7 cellular contexts compared by ENCODE assay signal in genomic region chr10:44383749-44384600, GRCh38. TPM values are rescaled to one million over a fixed set of nuclear protein-coding genes. Genes with fewer than 3 reads are reported as not detected.
DNase-seq lines count a peak whose midpoint lies in the region; ATAC-seq and TF ChIP-seq lines count a peak whose summit lies in the region.

No MANE protein-coding gene starts in this region.

- peaks cover 17% of the 10 kb centered on the region for H3K36me3 ChIP-seq in HUES6 (ENCODE audit: control insufficient read depth, insufficient read depth, low read length)
- H3K36me3 ChIP-seq in liver (ENCODE audit: control insufficient read depth in 4 of 4, insufficient read depth in 3 of 4, low read depth in 1 of 4, low read length in 3 of 4) = no peaks in the 10 kb centered on the region
- H3K36me3 ChIP-seq in thoracic aorta = no peaks in the 10 kb centered on the region

- H3K27ac Mint-ChIP-seq in stimulated activated naive CD8-positive, alpha-beta T cell treated with anti-CD3 and anti-CD28 coated beads, Interleukin-15, amount 100 ng/mL, for 72 hours = no peak overlapping the region

- H3K9ac ChIP-seq in HUES6 (ENCODE audit: low read length) (peak overlapping the region; percentile 29), liver (ENCODE audit: low read depth in 1 of 2, low read length in 2 of 2) (no peak overlapping the region)

- TF ChIP-seq CTCF in liver (IDR thresholded peaks at IDR 0.05; ENCODE audit: low read depth, low read length, missing input control) (no peak), thoracic aorta (IDR thresholded peaks at IDR 0.05) (no peak)

- ATAC-seq in thoracic aorta (ENCODE audit: insufficient number of reproducible peaks, low FRiP score, low read depth) = no peak
- no peak for ATAC-seq in stimulated activated naive CD8-positive, alpha-beta T cell treated with anti-CD3 and anti-CD28 coated beads, Interleukin-15, amount 100 ng/mL, for 72 hours

- DNase-seq in dedifferentiated amniotic fluid mesenchymal stem cell (ENCODE audit: extremely low spot score) = peak; percentile 19
- DNase-seq in thoracic aorta (ENCODE audit: low spot score) = no peak
- DNase-seq in stimulated activated CD4-positive, alpha-beta T cell treated with anti-CD3 and anti-CD28 coated beads, Interleukin-4, amount 100 ng/mL, for 1 hour = no peak
- no peak for DNase-seq in T1000 (lab: John Stamatoyannopoulos, UW)
- DNase-seq in stimulated activated naive CD8-positive, alpha-beta T cell treated with anti-CD3 and anti-CD28 coated beads, Interleukin-15, amount 100 ng/mL, for 72 hours = no peak

- H3K4me1 ChIP-seq in HUES6 (ENCODE audit: control insufficient read depth, insufficient read depth, low read length) = peaks cover 53% of the 10 kb centered on the region
- H3K4me1 ChIP-seq in liver (ENCODE audit: control insufficient read depth in 4 of 4, insufficient read depth in 4 of 4, low read length in 3 of 4) = peaks cover 3 to 28% (median 14%) of the 10 kb centered on the region in 4 donors
- H3K4me1 ChIP-seq in thoracic aorta (ENCODE audit: control insufficient read depth in 1 of 2, low read depth in 2 of 2) = peaks cover 0 to 35% of the 10 kb centered on the region in 2 donors

- no peaks in the 10 kb centered on the region for H3K9me3 Mint-ChIP-seq in stimulated activated naive CD8-positive, alpha-beta T cell treated with anti-CD3 and anti-CD28 coated beads, Interleukin-15, amount 100 ng/mL, for 72 hours

- H3K27ac ChIP-seq in HUES6 (ENCODE audit: low read depth, low read length) = no peak overlapping the region
- peak overlapping the region; percentile 6 to 52 for H3K27ac ChIP-seq in liver (ENCODE audit: low read depth in 1 of 2, low read length in 2 of 2)
- H3K27ac ChIP-seq in thoracic aorta = peak overlapping the region in 1 of 2 donors; percentile 22

- H3K9me3 ChIP-seq in HUES6 (ENCODE audit: control insufficient read depth, insufficient read depth, low read depth, low read length) (no peaks in the 10 kb centered on the region), liver (ENCODE audit: control insufficient read depth in 4 of 4, low read length in 3 of 4) (no peaks in the 10 kb centered on the region), thoracic aorta (no peaks in the 10 kb centered on the region)

- TF ChIP-seq RAD21 in liver (IDR thresholded peaks at IDR 0.05) = no peak

- H3K4me3 Mint-ChIP-seq in stimulated activated naive CD8-positive, alpha-beta T cell treated with anti-CD3 and anti-CD28 coated beads, Interleukin-15, amount 100 ng/mL, for 72 hours = no peak overlapping the region

- H3K27me3 ChIP-seq in HUES6 (ENCODE audit: control insufficient read depth, insufficient read depth, low read length) = peaks cover 36% of the 10 kb centered on the region
- H3K27me3 ChIP-seq in liver (ENCODE audit: control insufficient read depth in 4 of 4, insufficient read depth in 4 of 4, low read length in 3 of 4) = no peaks in the 10 kb centered on the region
- H3K27me3 ChIP-seq in thoracic aorta (replicated peaks; ENCODE audit: insufficient read depth) = no peaks in the 10 kb centered on the region

- 4% methylated on average over 63 of the region's 63 CpGs for WGBS in liver

- H3K4me3 ChIP-seq in HUES6 (ENCODE audit: low read depth, low read length) = peak overlapping the region; percentile 78
- peak overlapping the region; percentile 25 to 61 (median 47) for H3K4me3 ChIP-seq in liver (ENCODE audit: low read depth in 1 of 3, low read length in 3 of 3)
- H3K4me3 ChIP-seq in thoracic aorta = peak overlapping the region; percentile 79

- H3K4me1 Mint-ChIP-seq in stimulated activated naive CD8-positive, alpha-beta T cell treated with anti-CD3 and anti-CD28 coated beads, Interleukin-15, amount 100 ng/mL, for 72 hours = peaks cover 11% of the 10 kb centered on the region

- H3K27me3 Mint-ChIP-seq in stimulated activated naive CD8-positive, alpha-beta T cell treated with anti-CD3 and anti-CD28 coated beads, Interleukin-15, amount 100 ng/mL, for 72 hours = peaks cover 62% of the 10 kb centered on the region

TF ChIP-seq in liver, 16 proteins besides CTCF, POLR2A, EP300 and RAD21:
- TF ChIP-seq YY1 (IDR thresholded peaks at IDR 0.05) (no peak), HNF4A (conservative IDR thresholded peaks at IDR 0.05) (no peak), HNF4G (IDR thresholded peaks at IDR 0.05) (no peak), MAX (IDR thresholded peaks at IDR 0.05) (no peak), NR2F2 (IDR thresholded peaks at IDR 0.05) (no peak), FOXA1 (IDR thresholded peaks at IDR 0.05) (no peak), EGR1 (IDR thresholded peaks at IDR 0.05; ENCODE audit: low read depth in 2 of 2) (no peak), ATF3 (IDR thresholded peaks at IDR 0.05) (no peak), RXRA (IDR thresholded peaks at IDR 0.05) (no peak), JUND (IDR thresholded peaks at IDR 0.05) (no peak), TAF1 (conservative IDR thresholded peaks at IDR 0.05) (no peak), FOXA2 (IDR thresholded peaks at IDR 0.05) (no peak), ZBTB33 (IDR thresholded peaks at IDR 0.05) (no peak)

RNA-seq across cellular contexts. Expression of gene CXCL12, which starts 0.9 kb away (rescaled TPM):
- total RNA-seq in liver (10 to 100 TPM; 32.4 to 51.1 TPM), thoracic aorta (100 to 1,000 TPM; 149 to 169 TPM)
- 10 to 100 TPM; 23.8 to 66.3 TPM for polyA plus RNA-seq in liver
